ENCODE assay signal across 15 cellular contexts in genomic region chr6:158379336-158379735, GRCh38.
"Had no signal": no experiment of that assay in that cellular context is flagged by ENCODE, and none has a peak within 500 bp of the region (broad histone marks: within the 10 kb centered on the region; RNA-seq: fewer than 3 reads in every experiment).

No MANE protein-coding gene starts in this region.

- H3K27me3 ChIP-seq: esophagus muscularis mucosa, pancreas, sigmoid colon, uterus had no signal

- H3K36me3 ChIP-seq: esophagus muscularis mucosa, pancreas, sigmoid colon, uterus had no signal

- H3K9me3 ChIP-seq: esophagus muscularis mucosa, pancreas, sigmoid colon, uterus had no signal

- H3K4me1 Mint-ChIP-seq: activated CD4-positive, alpha-beta T cell treated with anti-CD3 and anti-CD28 coated beads, Interleukin-2, amount 10 ng/mL, durations not matched to agents 24 days and 14 days had no signal

- H3K27ac Mint-ChIP-seq: activated CD4-positive, alpha-beta T cell treated with anti-CD3 and anti-CD28 coated beads, Interleukin-2, amount 10 ng/mL, durations not matched to agents 24 days and 14 days; activated T-helper 1 cell treated with anti-CD3 and anti-CD28 coated beads, Interleukin-12 subunit alpha, Interleukin-12 subunit beta, Interleukin-2, Interleukin-4 antibody, amounts not matched to agents 30 ng/mL and 10 ng/mL and 1 ng/mL, durations not matched to agents 14 hours and 24 hours and 36 hours had no signal

- FAIRE-seq: endometrium, pancreas had no signal

- H3K27me3 Mint-ChIP-seq: activated CD4-positive, alpha-beta T cell treated with anti-CD3 and anti-CD28 coated beads, Interleukin-2, amount 10 ng/mL, durations not matched to agents 24 days and 14 days had no signal

- H3K4me3 ChIP-seq: esophagus muscularis mucosa, pancreas, sigmoid colon, uterus had no signal

- H3K9me3 Mint-ChIP-seq: activated CD4-positive, alpha-beta T cell treated with anti-CD3 and anti-CD28 coated beads, Interleukin-2, amount 10 ng/mL, durations not matched to agents 24 days and 14 days; activated T-helper 1 cell treated with anti-CD3 and anti-CD28 coated beads, Interleukin-12 subunit alpha, Interleukin-12 subunit beta, Interleukin-2, Interleukin-4 antibody, amounts not matched to agents 30 ng/mL and 10 ng/mL and 1 ng/mL, durations not matched to agents 14 hours and 24 hours and 36 hours had no signal

- DNase-seq: activated CD4-positive, alpha-beta T cell treated with anti-CD3 and anti-CD28 coated beads, Interleukin-2, amount 10 ng/mL, durations not matched to agents 24 days and 14 days; activated CD4-positive, CD25-positive, alpha-beta regulatory T cell; activated CD8-positive, alpha-beta memory T cell treated with anti-CD3 and anti-CD28 coated beads for 24 hours; activated naive CD4-positive, alpha-beta T cell; anterior cingulate cortex; hippocampal formation; kidney glomerular epithelial cell; left ventricle myocardium superior; pancreas; sigmoid colon; stimulated activated CD4-positive, alpha-beta T cell treated with anti-CD3 and anti-CD28 coated beads, Interleukin-1b, Interleukin-23, amount 100 ng/mL, for 48 hours; uterus had no signal

- H3K27ac ChIP-seq: esophagus muscularis mucosa, pancreas, sigmoid colon, uterus had no signal

- H3K4me3 Mint-ChIP-seq: activated CD4-positive, alpha-beta T cell treated with anti-CD3 and anti-CD28 coated beads, Interleukin-2, amount 10 ng/mL, durations not matched to agents 24 days and 14 days; activated T-helper 1 cell treated with anti-CD3 and anti-CD28 coated beads, Interleukin-12 subunit alpha, Interleukin-12 subunit beta, Interleukin-2, Interleukin-4 antibody, amounts not matched to agents 30 ng/mL and 10 ng/mL and 1 ng/mL, durations not matched to agents 14 hours and 24 hours and 36 hours had no signal

- H3K4me1 ChIP-seq: esophagus muscularis mucosa, pancreas, sigmoid colon had no signal
